21 cellular contexts compared by ENCODE assay signal in genomic region chr14:66827182-66827581, GRCh38.
DNase-seq lines count a peak whose midpoint lies in the region; ATAC-seq and TF ChIP-seq lines count a peak whose summit lies in the region.
"Had no signal": no experiment of that assay in that cellular context is flagged by ENCODE, and none has a peak within 500 bp of the region (broad histone marks: within the 10 kb centered on the region; RNA-seq: fewer than 3 reads in every experiment).

No MANE protein-coding gene starts in this region.

- H3K27me3 ChIP-seq in PC-3 (ENCODE audit: low read length), result no peaks in the 10 kb centered on the region
- H3K27me3 ChIP-seq: BLaER1 treated with 17β-estradiol and CSF1 and Interleukin-3, amounts not matched to agents 10 nM and 100 nM had no signal

- no peak overlapping the region for H3K9ac ChIP-seq in PC-3 (ENCODE audit: low read length)
- H3K9ac ChIP-seq: BLaER1 treated with 17β-estradiol and CSF1 and Interleukin-3, amounts not matched to agents 10 nM and 100 nM had no signal

- DNase-seq in COLO829 (ENCODE audit: low spot score), result peak; percentile 60
- no peak for DNase-seq in PC-3
- peak; percentile 5 for DNase-seq in foreskin melanocyte
- DNase-seq in cerebellar nuclear complex (lab: John Stamatoyannopoulos, UW), result no peak
- DNase-seq in Right ventricle myocardium superior, result no peak
- DNase-seq: AML-193; CD4-positive, alpha-beta T cell; CD8-positive, alpha-beta T cell; COR-L47; DMS 273 treated with DMSO at 0.1 percent for 48 hours; DMS153; DMS53; DMS79; DND-41; EL; GDM1 had no signal

- H3K4me1 ChIP-seq in PC-3 (ENCODE audit: insufficient read depth, low read length), result 0 out of 2 replicates have a peak, but pooled peaks cover 3% of the 10 kb centered on the region
- H3K4me1 ChIP-seq: A549; BLaER1 treated with 17β-estradiol and CSF1 and Interleukin-3, amounts not matched to agents 10 nM and 100 nM had no signal

- no peak overlapping the region for H2AFZ ChIP-seq in PC-3 (ENCODE audit: low read length)

- ATAC-seq in PC-3 (peak; percentile 53; the same call in 1 of the 2 replicates), Right ventricle myocardium superior (ENCODE audit: poor library complexity) (no peak)
- ATAC-seq: A549; CD8-positive, alpha-beta T cell; GM12878 had no signal

- no peaks in the 10 kb centered on the region for H3K36me3 ChIP-seq in PC-3 (ENCODE audit: low read depth, low read length)
- H3K36me3 ChIP-seq: BLaER1 treated with 17β-estradiol and CSF1 and Interleukin-3, amounts not matched to agents 10 nM and 100 nM had no signal

- intact Hi-C loops in PC-3 (cut with micrococcal nuclease) (no loop called here), Right ventricle myocardium superior (cut with DNase I) (no loop called here)

- no TSS peak for BruUV-seq in PC-3 (replicated peaks; lab: Mats Ljungman, UMichigan)

- H3F3A ChIP-seq in PC-3 (ENCODE audit: low read length, unreplicated experiment), result no peaks in the 10 kb centered on the region

- no peaks in the 10 kb centered on the region for H3K79me2 ChIP-seq in PC-3 (ENCODE audit: low read length)

- TF ChIP-seq CTCF in PC-3 (conservative IDR thresholded peaks at IDR 0.05; ENCODE audit: low read depth, low read length), result no peak

- H3K27ac ChIP-seq in PC-3 (ENCODE audit: low read length), result no peak overlapping the region
- H3K27ac ChIP-seq: 22Rv1; A549; BLaER1 treated with 17β-estradiol and CSF1 and Interleukin-3, amounts not matched to agents 10 nM and 100 nM; C4-2B had no signal

- no peak overlapping the region for H3K4me2 ChIP-seq in PC-3 (ENCODE audit: low read length)
- H3K4me2 ChIP-seq: A549; BLaER1 treated with 17β-estradiol and CSF1 and Interleukin-3, amounts not matched to agents 10 nM and 100 nM had no signal

- CTCF ChIA-PET in PC-3 (lab: Charles Lee), result no interaction called here

- no peak overlapping the region for H3K4me3 ChIP-seq in PC-3 (ENCODE audit: low read length)
- H3K4me3 ChIP-seq: A549; BLaER1 treated with 17β-estradiol and CSF1 and Interleukin-3, amounts not matched to agents 10 nM and 100 nM; GM12878 had no signal

- no peaks in the 10 kb centered on the region for H4K20me1 ChIP-seq in PC-3 (ENCODE audit: low read length)
- H4K20me1 ChIP-seq: BLaER1 treated with 17β-estradiol and CSF1 and Interleukin-3, amounts not matched to agents 10 nM and 100 nM had no signal

- H3K9me2 ChIP-seq in PC-3 (replicated peaks; ENCODE audit: low read length), result no peaks in the 10 kb centered on the region

- H3K9me3 ChIP-seq in PC-3 (ENCODE audit: low read length), result no peaks in the 10 kb centered on the region
- H3K9me3 ChIP-seq: A549; BLaER1 treated with 17β-estradiol and CSF1 and Interleukin-3, amounts not matched to agents 10 nM and 100 nM had no signal

- POLR2A ChIA-PET in PC-3 (lab: Charles Lee; ENCODE audit: unreplicated experiment), result no interaction called here

Comparison
In these comparisons a context has a peak if more than half of its experiments do, and no peak if none do; other contexts are left out.
1. DNase-seq: peak in COLO829 (single experiment) and foreskin melanocyte (single experiment); none in PC-3 (single experiment), cerebellar nuclear complex (0 of 2) and Right ventricle myocardium superior (single experiment).